In the genomic region with DNA sequence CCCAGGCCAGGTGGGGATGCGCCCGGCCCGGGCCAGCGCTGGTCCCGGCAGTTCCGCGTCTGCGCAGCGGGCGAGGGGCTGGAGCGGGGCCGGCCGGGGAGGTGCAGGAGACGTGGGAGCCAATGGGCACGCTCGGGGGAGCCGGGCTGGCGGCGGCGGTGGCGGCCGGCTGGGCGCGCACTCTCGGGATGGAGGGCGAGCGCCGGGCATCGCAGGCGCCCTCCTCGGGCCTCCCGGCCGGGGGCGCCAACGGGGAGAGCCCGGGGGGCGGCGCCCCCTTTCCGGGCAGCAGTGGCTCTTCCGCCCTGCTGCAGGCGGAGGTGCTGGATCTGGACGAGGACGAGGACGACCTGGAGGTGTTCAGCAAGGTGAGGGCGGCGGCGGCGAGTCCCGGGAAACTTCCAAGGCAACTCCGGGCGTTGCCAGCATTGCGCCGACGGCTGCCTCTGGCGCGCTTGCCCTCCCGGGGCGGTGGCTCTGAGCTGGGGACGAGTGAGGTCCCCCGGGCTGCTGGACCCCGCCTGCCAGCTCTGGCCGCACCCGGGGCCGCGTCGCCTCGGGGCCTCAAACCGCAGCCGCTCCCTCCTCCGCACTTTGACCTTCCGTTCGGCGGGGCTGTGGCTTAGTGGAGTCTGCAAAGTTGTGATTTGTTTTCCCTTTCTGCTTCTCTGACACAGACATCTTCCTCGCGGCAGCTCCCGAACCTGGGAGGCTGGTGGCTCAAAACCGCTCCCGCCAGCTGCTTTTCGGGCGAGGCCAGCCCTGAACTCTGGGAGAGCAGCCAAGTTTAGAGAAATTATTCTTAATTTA, we compare ENCODE assay signal across 8 cellular contexts. TPM values are rescaled to one million over a fixed set of nuclear protein-coding genes. Genes with fewer than 3 reads are reported as not detected.
DNase-seq lines count a peak whose midpoint lies in the region; ATAC-seq and TF ChIP-seq lines count a peak whose summit lies in the region.

A gene with protein sequence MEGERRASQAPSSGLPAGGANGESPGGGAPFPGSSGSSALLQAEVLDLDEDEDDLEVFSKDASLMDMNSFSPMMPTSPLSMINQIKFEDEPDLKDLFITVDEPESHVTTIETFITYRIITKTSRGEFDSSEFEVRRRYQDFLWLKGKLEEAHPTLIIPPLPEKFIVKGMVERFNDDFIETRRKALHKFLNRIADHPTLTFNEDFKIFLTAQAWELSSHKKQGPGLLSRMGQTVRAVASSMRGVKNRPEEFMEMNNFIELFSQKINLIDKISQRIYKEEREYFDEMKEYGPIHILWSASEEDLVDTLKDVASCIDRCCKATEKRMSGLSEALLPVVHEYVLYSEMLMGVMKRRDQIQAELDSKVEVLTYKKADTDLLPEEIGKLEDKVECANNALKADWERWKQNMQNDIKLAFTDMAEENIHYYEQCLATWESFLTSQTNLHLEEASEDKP (plus strand): TSS at position 178 of the 810 bp plus-strand sequence. CDS start 11 bp downstream, at position 189.

- ATAC-seq in HG03439 (IDR thresholded peaks at IDR 0.05; ENCODE audit: unreplicated experiment) = peak; percentile 88

- DNase-seq in COLO668 (lab: John Stamatoyannopoulos, UW; ENCODE audit: unreplicated experiment) = peak; percentile 90
- DNase-seq in GM19240 (ENCODE audit: insufficient read length, low spot score) = peak; percentile 21
- DNase-seq in RPMI7951 (ENCODE audit: low read depth) = peak; percentile 88
- peak; percentile 75 for DNase-seq in choroid plexus epithelial cell (ENCODE audit: low read depth)
- DNase-seq in iris pigment epithelial cell (ENCODE audit: low read depth) = peak; percentile 82
- DNase-seq in skeletal muscle cell (ENCODE audit: low read depth) = peak; percentile 43
- DNase-seq in SHP77 (lab: John Stamatoyannopoulos, UW) = no peak

- TF ChIP-seq CTCF in choroid plexus epithelial cell (conservative IDR thresholded peaks at IDR 0.05; ENCODE audit: low read depth, low read length) = no peak

- H3K4me3 ChIP-seq in choroid plexus epithelial cell (ENCODE audit: low read depth, low read length) (peak within 1 kb of the TSS; percentile 82), skeletal muscle cell (ENCODE audit: low read depth, low read length) (peak within 1 kb of the TSS; percentile 79)

RNA-seq across cellular contexts. Expression of the gene that starts here (rescaled TPM):
- total RNA-seq in RPMI7951 (2014; rRNA removed; shearing (Covaris generic)) = 106 and 114 TPM in 2 replicates

Comparison
In these comparisons a context has a peak if more than half of its experiments do, and no peak if none do; other contexts are left out.
1. DNase-seq: peak in COLO668 (single experiment), GM19240 (single experiment), RPMI7951 (single experiment), choroid plexus epithelial cell (single experiment), iris pigment epithelial cell (single experiment) and skeletal muscle cell (single experiment); none in SHP77 (0 of 2).